Comparison of ENCODE assay signal across 21 cellular contexts in the genomic region with DNA sequence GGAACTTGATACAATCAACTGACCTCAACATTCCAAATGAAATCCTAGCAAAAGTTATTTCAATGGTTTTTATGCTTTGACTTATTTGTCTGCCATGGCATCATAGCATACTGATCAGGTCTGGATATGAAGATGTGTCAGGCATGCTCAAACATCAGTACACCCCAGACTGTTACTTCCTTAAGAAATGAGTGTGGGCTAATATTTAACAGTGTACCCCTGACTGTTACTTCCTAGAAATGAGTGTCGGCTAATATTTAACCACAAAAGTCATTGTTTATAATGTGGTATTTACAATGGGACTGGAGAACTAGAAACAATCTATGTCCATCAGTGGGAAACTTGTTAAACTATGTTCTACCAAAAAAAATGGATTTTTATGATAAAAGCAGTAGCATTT. TPM values are rescaled to one million over a fixed set of nuclear protein-coding genes. Genes with fewer than 3 reads are reported as not detected.
DNase-seq lines count a peak whose midpoint lies in the region; ATAC-seq and FAIRE-seq lines count a peak whose summit lies in the region.
"Had no signal": no experiment of that assay in that cellular context is flagged by ENCODE, and none has a peak within 500 bp of the region (broad histone marks: within the 10 kb centered on the region; RNA-seq: fewer than 3 reads in every experiment).

No MANE protein-coding gene starts in this region.

- no peaks in the 10 kb centered on the region for H3K36me3 Mint-ChIP-seq in activated T-cell treated with anti-CD3 and anti-CD28 coated beads, Interleukin-2, amount 50 U/mL, for 24 hours (ENCODE audit: low read depth)
- no peaks in the 10 kb centered on the region for H3K36me3 Mint-ChIP-seq in activated T-helper 2 cell treated with anti-CD3 and anti-CD28 coated beads, Interferon-gamma antibody, Interleukin-2, Interleukin-4, amounts not matched to agents 10 μg/mL and 5 μg/mL and 100 μg/mL, durations not matched to agents 14 hours and 24 hours and 36 hours (ENCODE audit: low read depth)

- H3K27ac ChIP-seq in temporal lobe (ENCODE audit: low read depth, low read length), result peak overlapping the region; percentile 63
- H3K27ac ChIP-seq: right atrium auricular region, SJSA1 had no signal

- no peak overlapping the region for H3K4me3 Mint-ChIP-seq in activated T-cell treated with anti-CD3 and anti-CD28 coated beads, Interleukin-2, amount 50 U/mL, for 24 hours
- H3K4me3 Mint-ChIP-seq in activated T-helper 2 cell treated with anti-CD3 and anti-CD28 coated beads, Interferon-gamma antibody, Interleukin-2, Interleukin-4, amounts not matched to agents 10 μg/mL and 5 μg/mL and 100 μg/mL, durations not matched to agents 14 hours and 24 hours and 36 hours (ENCODE audit: low read depth), result no peak overlapping the region
- H3K4me3 Mint-ChIP-seq: activated naive CD4-positive, alpha-beta T cell treated with anti-CD3 and anti-CD28 coated beads for 36 hours; central memory CD8-positive, alpha-beta T cell had no signal

- no peaks in the 10 kb centered on the region for H3K9me3 Mint-ChIP-seq in activated T-cell treated with anti-CD3 and anti-CD28 coated beads, Interleukin-2, amount 50 U/mL, for 24 hours
- peaks cover 4% of the 10 kb centered on the region for H3K9me3 Mint-ChIP-seq in activated T-helper 2 cell treated with anti-CD3 and anti-CD28 coated beads, Interferon-gamma antibody, Interleukin-2, Interleukin-4, amounts not matched to agents 10 μg/mL and 5 μg/mL and 100 μg/mL, durations not matched to agents 14 hours and 24 hours and 36 hours
- H3K9me3 Mint-ChIP-seq: activated naive CD4-positive, alpha-beta T cell treated with anti-CD3 and anti-CD28 coated beads for 36 hours; central memory CD8-positive, alpha-beta T cell had no signal

- H3K27me3 Mint-ChIP-seq in activated T-cell treated with anti-CD3 and anti-CD28 coated beads, Interleukin-2, amount 50 U/mL, for 24 hours, result no peaks in the 10 kb centered on the region
- H3K27me3 Mint-ChIP-seq in activated T-helper 2 cell treated with anti-CD3 and anti-CD28 coated beads, Interferon-gamma antibody, Interleukin-2, Interleukin-4, amounts not matched to agents 10 μg/mL and 5 μg/mL and 100 μg/mL, durations not matched to agents 14 hours and 24 hours and 36 hours (ENCODE audit: low read depth), result no peaks in the 10 kb centered on the region
- H3K27me3 Mint-ChIP-seq: central memory CD8-positive, alpha-beta T cell had no signal

- no peak overlapping the region for H3K27ac Mint-ChIP-seq in activated T-cell treated with anti-CD3 and anti-CD28 coated beads, Interleukin-2, amount 50 U/mL, for 24 hours
- H3K27ac Mint-ChIP-seq in activated T-helper 2 cell treated with anti-CD3 and anti-CD28 coated beads, Interferon-gamma antibody, Interleukin-2, Interleukin-4, amounts not matched to agents 10 μg/mL and 5 μg/mL and 100 μg/mL, durations not matched to agents 14 hours and 24 hours and 36 hours, result no peak overlapping the region
- H3K27ac Mint-ChIP-seq: activated naive CD4-positive, alpha-beta T cell treated with anti-CD3 and anti-CD28 coated beads for 36 hours had no signal

- FAIRE-seq in GM19239 (lab: Jason Lieb, UNC) (peak; percentile 85), islet of Langerhans (lab: Jason Lieb, UNC) (peak; percentile 89)
- FAIRE-seq: frontal cortex had no signal

- intact Hi-C loops in activated T-helper 2 cell treated with anti-CD3 and anti-CD28 coated beads, Interferon-gamma antibody, Interleukin-2, Interleukin-4, amounts not matched to agents 10 μg/mL and 5 μg/mL and 100 μg/mL, durations not matched to agents 14 hours and 24 hours and 36 hours (cut with micrococcal nuclease), result no loop called here

- ATAC-seq in HG03342 (IDR thresholded peaks at IDR 0.05; ENCODE audit: unreplicated experiment), result peak; percentile 47
- no peak for ATAC-seq in GM21515 (IDR thresholded peaks at IDR 0.05; ENCODE audit: unreplicated experiment)
- ATAC-seq: PC-3; stimulated activated naive CD8-positive, alpha-beta T cell treated with anti-CD3 and anti-CD28 coated beads, Interleukin-15, Interleukin-2, amounts not matched to agents 100 U/mL and 50 U/mL, for 24 hours had no signal

- no peak for DNase-seq in GM19239 (ENCODE audit: insufficient read length, low spot score)
- DNase-seq in activated T-cell treated with anti-CD3 and anti-CD28 coated beads, Interleukin-2, amount 50 U/mL, for 24 hours, result no peak
- no peak for DNase-seq in activated T-helper 2 cell treated with anti-CD3 and anti-CD28 coated beads, Interferon-gamma antibody, Interleukin-2, Interleukin-4, amounts not matched to agents 10 μg/mL and 5 μg/mL and 100 μg/mL, durations not matched to agents 14 hours and 24 hours and 36 hours (ENCODE audit: low spot score)
- DNase-seq: activated CD4-positive, alpha-beta T cell treated with anti-CD3 and anti-CD28 coated beads, Interleukin-2, amount 50 U/mL, for 48 hours; activated naive CD4-positive, alpha-beta T cell treated with anti-CD3 and anti-CD28 coated beads for 36 hours; AML-193; aorta; Caco-2; NCI-H1694 treated with DMSO at 0.1 percent for 48 hours; nucleus accumbens; PC-3; stimulated activated naive CD8-positive, alpha-beta T cell treated with anti-CD3 and anti-CD28 coated beads, Interleukin-15, Interleukin-2, amounts not matched to agents 100 U/mL and 50 U/mL, for 24 hours; trophoblast cell had no signal

- H3K4me1 Mint-ChIP-seq in activated T-cell treated with anti-CD3 and anti-CD28 coated beads, Interleukin-2, amount 50 U/mL, for 24 hours (ENCODE audit: low read depth), result no peaks in the 10 kb centered on the region
- H3K4me1 Mint-ChIP-seq in activated T-helper 2 cell treated with anti-CD3 and anti-CD28 coated beads, Interferon-gamma antibody, Interleukin-2, Interleukin-4, amounts not matched to agents 10 μg/mL and 5 μg/mL and 100 μg/mL, durations not matched to agents 14 hours and 24 hours and 36 hours (ENCODE audit: low read depth), result no peaks in the 10 kb centered on the region
- H3K4me1 Mint-ChIP-seq: central memory CD8-positive, alpha-beta T cell had no signal

RNA-seq across cellular contexts. Expression of gene HNRNPA0, which starts 38.1 kb away (rescaled TPM):
- 40.1 TPM for total RNA-seq in temporal lobe
- total RNA-seq in activated T-helper 2 cell treated with anti-CD3 and anti-CD28 coated beads, Interferon-gamma antibody, Interleukin-2, Interleukin-4, amounts not matched to agents 10 μg/mL and 5 μg/mL and 100 μg/mL, durations not matched to agents 14 hours and 24 hours and 36 hours, result 37.2 and 37.5 TPM in 2 replicates

RNA-seq across cellular contexts. Expression of gene KLHL3, which starts 56.4 kb away (rescaled TPM):
- total RNA-seq in temporal lobe, result 7.1 TPM
- 1.7 and 2.3 TPM in 2 replicates for total RNA-seq in activated T-helper 2 cell treated with anti-CD3 and anti-CD28 coated beads, Interferon-gamma antibody, Interleukin-2, Interleukin-4, amounts not matched to agents 10 μg/mL and 5 μg/mL and 100 μg/mL, durations not matched to agents 14 hours and 24 hours and 36 hours
